27 cellular contexts compared by ENCODE assay signal in genomic region chr12:113268136-113268535, GRCh38.
"Had no signal": no experiment of that assay in that cellular context is flagged by ENCODE, and none has a peak within 500 bp of the region (broad histone marks: within the 10 kb centered on the region; RNA-seq: fewer than 3 reads in every experiment).

No MANE protein-coding gene starts in this region.

- H3K27ac ChIP-seq: brain microvascular endothelial cell, gastroesophageal sphincter, left lung, right lobe of liver, testis had no signal

- H3K27me3 Mint-ChIP-seq: activated CD4-positive, alpha-beta T cell treated with anti-CD3 and anti-CD28 coated beads for 36 hours; activated naive CD4-positive, alpha-beta T cell treated with anti-CD3 and anti-CD28 coated beads, Interleukin-2, amount 10 ng/mL, durations not matched to agents 7 days and 5 days; activated naive CD8-positive, alpha-beta T cell treated with anti-CD3 and anti-CD28 coated beads, Interleukin-2, amount 10 ng/mL, durations not matched to agents 7 days and 5 days; naive thymus-derived CD8-positive, alpha-beta T cell had no signal

- H3K27me3 ChIP-seq: brain microvascular endothelial cell, gastroesophageal sphincter, heart left ventricle, left lung, right lobe of liver, testis, transverse colon had no signal

- H3K4me3 ChIP-seq: gastroesophageal sphincter, heart left ventricle, left lung, right lobe of liver, testis, transverse colon had no signal

- H3K9me3 Mint-ChIP-seq: activated naive CD4-positive, alpha-beta T cell treated with anti-CD3 and anti-CD28 coated beads, Interleukin-2, amount 10 ng/mL, durations not matched to agents 7 days and 5 days; activated naive CD8-positive, alpha-beta T cell treated with anti-CD3 and anti-CD28 coated beads, Interleukin-2, amount 10 ng/mL, durations not matched to agents 7 days and 5 days; mesothelial cell of epicardium; naive thymus-derived CD8-positive, alpha-beta T cell; neural crest cell; T-helper 2 cell treated with Interferon-gamma antibody and Interleukin-4, amounts not matched to agents 5 μg/mL and 100 μg/mL, for 36 hours had no signal

- H3K9me3 ChIP-seq: gastroesophageal sphincter, heart left ventricle, left lung, right lobe of liver, testis, transverse colon had no signal

- ATAC-seq: activated CD4-positive, alpha-beta T cell treated with anti-CD3 and anti-CD28 coated beads for 36 hours; gastroesophageal sphincter; heart left ventricle; left lung; naive thymus-derived CD8-positive, alpha-beta T cell; right lobe of liver; stimulated activated naive CD8-positive, alpha-beta T cell treated with anti-CD3 and anti-CD28 coated beads, Interleukin-15, Interleukin-2, amounts not matched to agents 100 U/mL and 50 U/mL, for 24 hours had no signal

- DNase-seq: activated CD4-positive, alpha-beta T cell treated with anti-CD3 and anti-CD28 coated beads for 36 hours; activated CD4-positive, alpha-beta T cell treated with anti-CD3 and anti-CD28 coated beads, Interleukin-2, amount 50 U/mL, for 48 hours; activated CD4-positive, CD25-positive, alpha-beta regulatory T cell; activated CD8-positive, alpha-beta memory T cell treated with anti-CD3 and anti-CD28 coated beads for 24 hours; activated gamma-delta T cell; activated naive CD4-positive, alpha-beta T cell treated with anti-CD3 and anti-CD28 coated beads, Interleukin-2, amount 10 ng/mL, durations not matched to agents 7 days and 5 days; activated naive CD8-positive, alpha-beta T cell treated with anti-CD3 and anti-CD28 coated beads, Interleukin-2, amount 10 ng/mL, durations not matched to agents 7 days and 5 days; activated T-cell treated with anti-CD3 and anti-CD28 coated beads, Interleukin-2, amount 50 U/mL, for 1 hour; amniotic stem cell; brain microvascular endothelial cell; central memory CD4-positive, alpha-beta T cell; effector CD8-positive, alpha-beta T cell; kidney glomerular epithelial cell; naive thymus-derived CD8-positive, alpha-beta T cell; occipital lobe; stimulated activated CD4-positive, alpha-beta T cell treated with anti-CD3 and anti-CD28 coated beads, Interleukin-2, amount 100 ng/mL, for 48 hours; stimulated activated naive CD8-positive, alpha-beta T cell treated with anti-CD3 and anti-CD28 coated beads, Interleukin-15, Interleukin-2, amounts not matched to agents 100 U/mL and 50 U/mL, for 24 hours; T-helper 1 cell; testis had no signal

- H3K4me3 Mint-ChIP-seq: activated CD4-positive, alpha-beta T cell treated with anti-CD3 and anti-CD28 coated beads for 36 hours; activated naive CD4-positive, alpha-beta T cell treated with anti-CD3 and anti-CD28 coated beads, Interleukin-2, amount 10 ng/mL, durations not matched to agents 7 days and 5 days; activated naive CD8-positive, alpha-beta T cell treated with anti-CD3 and anti-CD28 coated beads, Interleukin-2, amount 10 ng/mL, durations not matched to agents 7 days and 5 days; mesothelial cell of epicardium; neural crest cell; T-helper 2 cell treated with Interferon-gamma antibody and Interleukin-4, amounts not matched to agents 5 μg/mL and 100 μg/mL, for 36 hours had no signal

- H3K27ac Mint-ChIP-seq: activated CD4-positive, alpha-beta T cell treated with anti-CD3 and anti-CD28 coated beads for 36 hours; activated naive CD4-positive, alpha-beta T cell treated with anti-CD3 and anti-CD28 coated beads, Interleukin-2, amount 10 ng/mL, durations not matched to agents 7 days and 5 days; activated naive CD8-positive, alpha-beta T cell treated with anti-CD3 and anti-CD28 coated beads, Interleukin-2, amount 10 ng/mL, durations not matched to agents 7 days and 5 days; mesothelial cell of epicardium; T-helper 2 cell treated with Interferon-gamma antibody and Interleukin-4, amounts not matched to agents 5 μg/mL and 100 μg/mL, for 36 hours had no signal
